In the genomic region with DNA sequence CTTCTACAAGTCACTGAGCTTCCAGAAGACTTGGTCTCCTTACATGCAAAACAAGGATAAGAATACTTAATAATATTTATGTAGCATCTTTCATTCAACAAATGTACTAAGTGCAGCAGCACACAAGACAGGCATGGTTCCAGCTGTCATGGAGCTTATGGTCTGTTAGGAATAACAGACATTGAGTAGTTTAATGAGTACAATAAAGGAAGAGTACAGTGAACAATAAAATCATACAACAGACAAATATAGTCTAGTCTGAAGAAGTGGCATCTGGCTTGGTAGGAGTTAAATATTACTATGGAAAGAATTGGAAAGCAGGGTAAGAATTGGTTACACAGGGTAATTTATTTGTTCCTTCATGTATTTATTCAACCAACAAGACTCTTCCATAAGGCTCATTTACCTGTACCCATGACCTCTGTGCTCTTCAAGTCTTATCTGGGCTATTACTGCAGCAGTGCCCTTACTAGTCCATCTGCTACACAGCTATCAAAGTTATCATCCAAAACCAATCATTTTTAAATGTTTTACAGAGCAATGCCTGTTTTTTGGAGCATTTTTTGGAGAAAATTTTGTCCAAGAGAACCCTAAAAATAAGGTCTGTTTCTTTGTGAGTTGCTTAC, we compare ENCODE assay signal across 25 cellular contexts.
"Had no signal": no experiment of that assay in that cellular context is flagged by ENCODE, and none has a peak within 500 bp of the region (broad histone marks: within the 10 kb centered on the region; RNA-seq: fewer than 3 reads in every experiment).

No MANE protein-coding gene starts in this region.

- H2AFZ ChIP-seq: parathyroid adenoma had no signal

- H3K36me3 Mint-ChIP-seq: natural killer cell treated with Interleukin-12 subunit alpha and Interleukin-12 subunit beta and Interleukin-15 and Interleukin-18, amount 100 ng/mL, for 72 hours; stimulated activated naive B cell treated with anti-CD40 and anti-IgM and Interleukin-4, amounts not matched to agents 10 μg/mL and 1 μg/mL and 100 μg/mL, for 72 hours had no signal

- H3K27ac ChIP-seq: esophagus squamous epithelium, heart right ventricle, lower lobe of right lung, neutrophil, parathyroid adenoma, right lobe of liver, thoracic aorta, tibial nerve, upper lobe of left lung had no signal

- H3K27me3 Mint-ChIP-seq: stimulated activated naive CD8-positive, alpha-beta T cell treated with anti-CD3 and anti-CD28 coated beads, Interleukin-15, Interleukin-2, amounts not matched to agents 100 ng/mL and 50 ng/mL, for 24 hours had no signal

- ATAC-seq: effector memory CD8-positive, alpha-beta T cell; heart right ventricle; left ventricle myocardium superior; lower lobe of right lung; right lobe of liver; stimulated activated naive B cell treated with anti-CD40 and anti-IgM and Interleukin-4, amounts not matched to agents 10 μg/mL and 1 μg/mL and 100 μg/mL, for 72 hours had no signal

- H3K9ac ChIP-seq: parathyroid adenoma had no signal

- DNase-seq: cortex of kidney; effector memory CD8-positive, alpha-beta T cell; erythroblast; esophagus squamous epithelium; foreskin melanocyte; glutamatergic neuron; heart right ventricle; hippocampal formation; kidney glomerular epithelial cell; left ventricle myocardium superior; lower lobe of right lung; right lobe of liver; small intestine; stimulated activated CD4-positive, alpha-beta T cell treated with anti-CD3 and anti-CD28 coated beads, Interleukin-15, amount 100 ng/mL, for 24 hours; stimulated activated CD4-positive, alpha-beta T cell treated with anti-CD3 and anti-CD28 coated beads, Interleukin-2, amount 100 ng/mL, for 48 hours; stimulated activated naive B cell treated with anti-CD40 and anti-IgM and Interleukin-4, amounts not matched to agents 10 μg/mL and 1 μg/mL and 100 μg/mL, for 72 hours; upper lobe of left lung had no signal

- H3K79me2 ChIP-seq: parathyroid adenoma had no signal

- H3K4me1 Mint-ChIP-seq: neural crest cell had no signal

- H3K9me3 Mint-ChIP-seq: effector memory CD8-positive, alpha-beta T cell; natural killer cell treated with Interleukin-12 subunit alpha and Interleukin-12 subunit beta and Interleukin-15 and Interleukin-18, amount 100 ng/mL, for 72 hours; neural crest cell; stimulated activated naive B cell treated with anti-CD40 and anti-IgM and Interleukin-4, amounts not matched to agents 10 μg/mL and 1 μg/mL and 100 μg/mL, for 72 hours; stimulated activated naive CD8-positive, alpha-beta T cell treated with anti-CD3 and anti-CD28 coated beads, Interleukin-15, Interleukin-2, amounts not matched to agents 100 ng/mL and 50 ng/mL, for 24 hours had no signal

- H3K36me3 ChIP-seq: esophagus squamous epithelium, heart right ventricle, lower lobe of right lung, neutrophil, right lobe of liver, thoracic aorta, tibial nerve, upper lobe of left lung had no signal

- H3K9me3 ChIP-seq: esophagus squamous epithelium, heart right ventricle, lower lobe of right lung, neutrophil, right lobe of liver, thoracic aorta, tibial nerve, upper lobe of left lung had no signal

- H3K27me3 ChIP-seq: neutrophil, tibial nerve, upper lobe of left lung had no signal

- H3K4me1 ChIP-seq: esophagus squamous epithelium, lower lobe of right lung, parathyroid adenoma, right lobe of liver, upper lobe of left lung had no signal

- H3K4me3 Mint-ChIP-seq: effector memory CD8-positive, alpha-beta T cell; natural killer cell treated with Interleukin-12 subunit alpha and Interleukin-12 subunit beta and Interleukin-15 and Interleukin-18, amount 100 ng/mL, for 72 hours; neural crest cell; stimulated activated naive B cell treated with anti-CD40 and anti-IgM and Interleukin-4, amounts not matched to agents 10 μg/mL and 1 μg/mL and 100 μg/mL, for 72 hours; stimulated activated naive CD8-positive, alpha-beta T cell treated with anti-CD3 and anti-CD28 coated beads, Interleukin-15, Interleukin-2, amounts not matched to agents 100 ng/mL and 50 ng/mL, for 24 hours had no signal

- H3K27ac Mint-ChIP-seq: effector memory CD8-positive, alpha-beta T cell; natural killer cell treated with Interleukin-12 subunit alpha and Interleukin-12 subunit beta and Interleukin-15 and Interleukin-18, amount 100 ng/mL, for 72 hours; progenitor cell of endocrine pancreas; stimulated activated naive B cell treated with anti-CD40 and anti-IgM and Interleukin-4, amounts not matched to agents 10 μg/mL and 1 μg/mL and 100 μg/mL, for 72 hours; stimulated activated naive CD8-positive, alpha-beta T cell treated with anti-CD3 and anti-CD28 coated beads, Interleukin-15, Interleukin-2, amounts not matched to agents 100 ng/mL and 50 ng/mL, for 24 hours had no signal

- H3K4me3 ChIP-seq: esophagus squamous epithelium, heart right ventricle, lower lobe of right lung, right lobe of liver, thoracic aorta, tibial nerve, upper lobe of left lung had no signal
